1 cellular context compared by ENCODE assay signal in the genomic region with DNA sequence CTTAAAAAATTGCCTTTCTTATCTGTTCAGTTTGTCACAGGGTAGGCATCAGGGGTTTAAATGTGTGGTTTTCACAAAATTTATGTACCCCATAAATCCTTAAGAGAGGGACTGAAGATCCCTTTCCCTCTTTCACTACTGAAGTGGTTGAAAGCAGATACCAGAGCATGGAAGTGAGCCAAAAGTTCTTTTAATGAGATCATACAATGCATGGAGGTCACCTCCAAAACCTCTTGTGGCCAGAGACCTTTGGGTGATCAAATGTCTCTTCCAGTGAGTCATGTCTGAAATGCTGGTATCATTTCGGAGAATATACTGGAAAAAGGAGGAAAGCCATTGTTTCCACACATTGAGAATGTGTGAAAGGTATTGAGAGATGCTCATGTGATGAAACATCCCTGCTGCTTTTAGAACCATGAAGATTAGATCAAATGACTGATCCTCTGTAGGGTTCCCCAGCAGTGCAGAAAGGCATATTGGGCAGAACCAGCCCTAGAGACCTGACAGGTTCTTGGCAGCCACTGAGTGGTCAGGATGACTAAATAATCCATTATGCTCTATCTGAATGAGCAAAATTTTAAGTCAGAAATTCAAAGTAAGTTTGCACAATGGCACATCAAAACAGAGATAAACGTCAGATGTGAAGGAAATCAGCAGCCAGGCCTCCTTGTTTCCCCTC.
TF ChIP-seq lines count a peak whose summit lies in the region.

No MANE protein-coding gene starts in this region.

TF ChIP-seq in HEK293, 187 proteins besides CTCF, POLR2A, EP300 and RAD21 (continued from another document):
- TF ChIP-seq, protein P1, sequence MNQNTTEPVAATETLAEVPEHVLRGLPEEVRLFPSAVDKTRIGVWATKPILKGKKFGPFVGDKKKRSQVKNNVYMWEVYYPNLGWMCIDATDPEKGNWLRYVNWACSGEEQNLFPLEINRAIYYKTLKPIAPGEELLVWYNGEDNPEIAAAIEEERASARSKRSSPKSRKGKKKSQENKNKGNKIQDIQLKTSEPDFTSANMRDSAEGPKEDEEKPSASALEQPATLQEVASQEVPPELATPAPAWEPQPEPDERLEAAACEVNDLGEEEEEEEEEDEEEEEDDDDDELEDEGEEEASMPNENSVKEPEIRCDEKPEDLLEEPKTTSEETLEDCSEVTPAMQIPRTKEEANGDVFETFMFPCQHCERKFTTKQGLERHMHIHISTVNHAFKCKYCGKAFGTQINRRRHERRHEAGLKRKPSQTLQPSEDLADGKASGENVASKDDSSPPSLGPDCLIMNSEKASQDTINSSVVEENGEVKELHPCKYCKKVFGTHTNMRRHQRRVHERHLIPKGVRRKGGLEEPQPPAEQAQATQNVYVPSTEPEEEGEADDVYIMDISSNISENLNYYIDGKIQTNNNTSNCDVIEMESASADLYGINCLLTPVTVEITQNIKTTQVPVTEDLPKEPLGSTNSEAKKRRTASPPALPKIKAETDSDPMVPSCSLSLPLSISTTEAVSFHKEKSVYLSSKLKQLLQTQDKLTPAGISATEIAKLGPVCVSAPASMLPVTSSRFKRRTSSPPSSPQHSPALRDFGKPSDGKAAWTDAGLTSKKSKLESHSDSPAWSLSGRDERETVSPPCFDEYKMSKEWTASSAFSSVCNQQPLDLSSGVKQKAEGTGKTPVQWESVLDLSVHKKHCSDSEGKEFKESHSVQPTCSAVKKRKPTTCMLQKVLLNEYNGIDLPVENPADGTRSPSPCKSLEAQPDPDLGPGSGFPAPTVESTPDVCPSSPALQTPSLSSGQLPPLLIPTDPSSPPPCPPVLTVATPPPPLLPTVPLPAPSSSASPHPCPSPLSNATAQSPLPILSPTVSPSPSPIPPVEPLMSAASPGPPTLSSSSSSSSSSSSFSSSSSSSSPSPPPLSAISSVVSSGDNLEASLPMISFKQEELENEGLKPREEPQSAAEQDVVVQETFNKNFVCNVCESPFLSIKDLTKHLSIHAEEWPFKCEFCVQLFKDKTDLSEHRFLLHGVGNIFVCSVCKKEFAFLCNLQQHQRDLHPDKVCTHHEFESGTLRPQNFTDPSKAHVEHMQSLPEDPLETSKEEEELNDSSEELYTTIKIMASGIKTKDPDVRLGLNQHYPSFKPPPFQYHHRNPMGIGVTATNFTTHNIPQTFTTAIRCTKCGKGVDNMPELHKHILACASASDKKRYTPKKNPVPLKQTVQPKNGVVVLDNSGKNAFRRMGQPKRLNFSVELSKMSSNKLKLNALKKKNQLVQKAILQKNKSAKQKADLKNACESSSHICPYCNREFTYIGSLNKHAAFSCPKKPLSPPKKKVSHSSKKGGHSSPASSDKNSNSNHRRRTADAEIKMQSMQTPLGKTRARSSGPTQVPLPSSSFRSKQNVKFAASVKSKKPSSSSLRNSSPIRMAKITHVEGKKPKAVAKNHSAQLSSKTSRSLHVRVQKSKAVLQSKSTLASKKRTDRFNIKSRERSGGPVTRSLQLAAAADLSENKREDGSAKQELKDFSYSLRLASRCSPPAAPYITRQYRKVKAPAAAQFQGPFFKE (tag by site-specific recombination; IDR thresholded peaks at IDR 0.05; ENCODE audit: borderline replicate concordance) = no peak
- TF ChIP-seq GLI4 (tag by site-specific recombination; IDR thresholded peaks at IDR 0.05) = no peak
- TF ChIP-seq YY2 (tag by site-specific recombination; IDR thresholded peaks at IDR 0.05) = no peak
- TF ChIP-seq ZNF596 (tag by site-specific recombination; IDR thresholded peaks at IDR 0.05) = peak; percentile 80
- TF ChIP-seq, protein P2, sequence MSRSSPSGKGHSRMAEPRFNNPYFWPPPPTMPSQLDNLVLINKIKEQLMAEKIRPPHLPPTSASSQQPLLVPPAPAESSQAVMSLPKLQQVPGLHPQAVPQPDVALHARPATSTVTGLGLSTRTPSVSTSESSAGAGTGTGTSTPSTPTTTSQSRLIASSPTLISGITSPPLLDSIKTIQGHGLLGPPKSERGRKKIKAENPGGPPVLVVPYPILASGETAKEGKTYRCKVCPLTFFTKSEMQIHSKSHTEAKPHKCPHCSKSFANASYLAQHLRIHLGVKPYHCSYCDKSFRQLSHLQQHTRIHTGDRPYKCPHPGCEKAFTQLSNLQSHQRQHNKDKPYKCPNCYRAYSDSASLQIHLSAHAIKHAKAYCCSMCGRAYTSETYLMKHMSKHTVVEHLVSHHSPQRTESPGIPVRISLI (tag by site-specific recombination; IDR thresholded peaks at IDR 0.05) = peak; percentile 67; the same call in 1 of the 2 replicates
- TF ChIP-seq, protein P3, sequence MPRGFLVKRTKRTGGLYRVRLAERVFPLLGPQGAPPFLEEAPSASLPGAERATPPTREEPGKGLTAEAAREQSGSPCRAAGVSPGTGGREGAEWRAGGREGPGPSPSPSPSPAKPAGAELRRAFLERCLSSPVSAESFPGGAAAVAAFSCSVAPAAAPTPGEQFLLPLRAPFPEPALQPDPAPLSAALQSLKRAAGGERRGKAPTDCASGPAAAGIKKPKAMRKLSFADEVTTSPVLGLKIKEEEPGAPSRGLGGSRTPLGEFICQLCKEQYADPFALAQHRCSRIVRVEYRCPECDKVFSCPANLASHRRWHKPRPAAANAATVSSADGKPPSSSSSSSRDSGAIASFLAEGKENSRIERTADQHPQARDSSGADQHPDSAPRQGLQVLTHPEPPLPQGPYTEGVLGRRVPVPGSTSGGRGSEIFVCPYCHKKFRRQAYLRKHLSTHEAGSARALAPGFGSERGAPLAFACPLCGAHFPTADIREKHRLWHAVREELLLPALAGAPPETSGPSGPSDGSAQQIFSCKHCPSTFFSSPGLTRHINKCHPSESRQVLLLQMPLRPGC (tag by site-specific recombination; IDR thresholded peaks at IDR 0.05) = peak; percentile 94
- TF ChIP-seq, protein P4, sequence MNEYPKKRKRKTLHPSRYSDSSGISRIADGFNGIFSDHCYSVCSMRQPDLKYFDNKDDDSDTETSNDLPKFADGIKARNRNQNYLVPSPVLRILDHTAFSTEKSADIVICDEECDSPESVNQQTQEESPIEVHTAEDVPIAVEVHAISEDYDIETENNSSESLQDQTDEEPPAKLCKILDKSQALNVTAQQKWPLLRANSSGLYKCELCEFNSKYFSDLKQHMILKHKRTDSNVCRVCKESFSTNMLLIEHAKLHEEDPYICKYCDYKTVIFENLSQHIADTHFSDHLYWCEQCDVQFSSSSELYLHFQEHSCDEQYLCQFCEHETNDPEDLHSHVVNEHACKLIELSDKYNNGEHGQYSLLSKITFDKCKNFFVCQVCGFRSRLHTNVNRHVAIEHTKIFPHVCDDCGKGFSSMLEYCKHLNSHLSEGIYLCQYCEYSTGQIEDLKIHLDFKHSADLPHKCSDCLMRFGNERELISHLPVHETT (tag by site-specific recombination; IDR thresholded peaks at IDR 0.05) = peak; percentile 96
- TF ChIP-seq ZNF311 (tag by site-specific recombination; IDR thresholded peaks at IDR 0.05; ENCODE audit: borderline replicate concordance) = no peak
- no peak for TF ChIP-seq HOXC10 (CRISPR knock-in tag; IDR thresholded peaks at IDR 0.05)
- peak; percentile 82 for TF ChIP-seq ZBTB8A (tag by site-specific recombination; IDR thresholded peaks at IDR 0.05)
- TF ChIP-seq ZNF16 (tag by site-specific recombination; IDR thresholded peaks at IDR 0.05; ENCODE audit: low read depth) = no peak
- peak; percentile 94 for TF ChIP-seq ZNF501 (tag by site-specific recombination; IDR thresholded peaks at IDR 0.05)
- no peak for TF ChIP-seq ZNF174 (tag by site-specific recombination; IDR thresholded peaks at IDR 0.05)
- TF ChIP-seq ZIC2 (tag by site-specific recombination; IDR thresholded peaks at IDR 0.05) = peak; percentile 93
- TF ChIP-seq KLF7 (tag by site-specific recombination; IDR thresholded peaks at IDR 0.05; ENCODE audit: borderline replicate concordance) = peak; percentile 39; the same call in 1 of the 2 replicates
- TF ChIP-seq, protein P5, sequence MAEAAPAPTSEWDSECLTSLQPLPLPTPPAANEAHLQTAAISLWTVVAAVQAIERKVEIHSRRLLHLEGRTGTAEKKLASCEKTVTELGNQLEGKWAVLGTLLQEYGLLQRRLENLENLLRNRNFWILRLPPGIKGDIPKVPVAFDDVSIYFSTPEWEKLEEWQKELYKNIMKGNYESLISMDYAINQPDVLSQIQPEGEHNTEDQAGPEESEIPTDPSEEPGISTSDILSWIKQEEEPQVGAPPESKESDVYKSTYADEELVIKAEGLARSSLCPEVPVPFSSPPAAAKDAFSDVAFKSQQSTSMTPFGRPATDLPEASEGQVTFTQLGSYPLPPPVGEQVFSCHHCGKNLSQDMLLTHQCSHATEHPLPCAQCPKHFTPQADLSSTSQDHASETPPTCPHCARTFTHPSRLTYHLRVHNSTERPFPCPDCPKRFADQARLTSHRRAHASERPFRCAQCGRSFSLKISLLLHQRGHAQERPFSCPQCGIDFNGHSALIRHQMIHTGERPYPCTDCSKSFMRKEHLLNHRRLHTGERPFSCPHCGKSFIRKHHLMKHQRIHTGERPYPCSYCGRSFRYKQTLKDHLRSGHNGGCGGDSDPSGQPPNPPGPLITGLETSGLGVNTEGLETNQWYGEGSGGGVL (tag by site-specific recombination; IDR thresholded peaks at IDR 0.05) = peak; percentile 79
- TF ChIP-seq ZEB2 (tag by site-specific recombination; IDR thresholded peaks at IDR 0.05) = peak; percentile 98
- peak; percentile 89 for TF ChIP-seq PRDM1 (tag by site-specific recombination; IDR thresholded peaks at IDR 0.05)
- TF ChIP-seq ZNF433 (tag by site-specific recombination; IDR thresholded peaks at IDR 0.05; ENCODE audit: low read depth) = no peak
- TF ChIP-seq, protein P6, sequence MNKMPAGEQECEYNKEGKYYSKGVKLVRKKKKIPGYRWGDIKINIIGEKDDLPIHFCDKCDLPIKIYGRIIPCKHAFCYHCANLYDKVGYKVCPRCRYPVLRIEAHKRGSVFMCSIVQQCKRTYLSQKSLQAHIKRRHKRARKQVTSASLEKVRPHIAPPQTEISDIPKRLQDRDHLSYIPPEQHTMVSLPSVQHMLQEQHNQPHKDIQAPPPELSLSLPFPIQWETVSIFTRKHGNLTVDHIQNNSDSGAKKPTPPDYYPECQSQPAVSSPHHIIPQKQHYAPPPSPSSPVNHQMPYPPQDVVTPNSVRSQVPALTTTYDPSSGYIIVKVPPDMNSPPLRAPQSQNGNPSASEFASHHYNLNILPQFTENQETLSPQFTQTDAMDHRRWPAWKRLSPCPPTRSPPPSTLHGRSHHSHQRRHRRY (tag by site-specific recombination; IDR thresholded peaks at IDR 0.05) = peak; percentile 71; the same call in 1 of the 2 replicates
- TF ChIP-seq, protein P7, sequence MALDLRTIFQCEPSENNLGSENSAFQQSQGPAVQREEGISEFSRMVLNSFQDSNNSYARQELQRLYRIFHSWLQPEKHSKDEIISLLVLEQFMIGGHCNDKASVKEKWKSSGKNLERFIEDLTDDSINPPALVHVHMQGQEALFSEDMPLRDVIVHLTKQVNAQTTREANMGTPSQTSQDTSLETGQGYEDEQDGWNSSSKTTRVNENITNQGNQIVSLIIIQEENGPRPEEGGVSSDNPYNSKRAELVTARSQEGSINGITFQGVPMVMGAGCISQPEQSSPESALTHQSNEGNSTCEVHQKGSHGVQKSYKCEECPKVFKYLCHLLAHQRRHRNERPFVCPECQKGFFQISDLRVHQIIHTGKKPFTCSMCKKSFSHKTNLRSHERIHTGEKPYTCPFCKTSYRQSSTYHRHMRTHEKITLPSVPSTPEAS (tag by site-specific recombination; IDR thresholded peaks at IDR 0.05) = peak; percentile 71
- TF ChIP-seq ZNF335 (tag by site-specific recombination; conservative IDR thresholded peaks at IDR 0.05) = 0 out of 2 replicates have a peak, but pooled peaks have one; percentile 22
- TF ChIP-seq, protein P8, sequence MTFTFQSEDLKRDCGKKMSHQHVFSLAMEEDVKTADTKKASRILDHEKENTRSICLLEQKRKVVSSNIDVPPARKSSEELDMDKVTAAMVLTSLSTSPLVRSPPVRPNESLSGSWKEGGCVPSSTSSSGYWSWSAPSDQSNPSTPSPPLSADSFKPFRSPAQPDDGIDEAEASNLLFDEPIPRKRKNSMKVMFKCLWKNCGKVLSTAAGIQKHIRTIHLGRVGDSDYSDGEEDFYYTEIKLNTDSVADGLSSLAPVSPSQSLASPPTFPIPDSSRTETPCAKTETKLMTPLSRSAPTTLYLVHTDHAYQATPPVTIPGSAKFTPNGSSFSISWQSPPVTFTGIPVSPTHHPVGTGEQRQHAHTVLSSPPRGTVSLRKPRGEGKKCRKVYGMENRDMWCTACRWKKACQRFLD (tag by site-specific recombination; IDR thresholded peaks at IDR 0.05) = no peak
- TF ChIP-seq ZFP69B (tag by site-specific recombination; IDR thresholded peaks at IDR 0.05) = peak; percentile 87; the same call in 1 of the 2 replicates
- TF ChIP-seq ZNF391 (tag by site-specific recombination; IDR thresholded peaks at IDR 0.05; ENCODE audit: borderline replicate concordance, low read depth) = peak; percentile 86
- TF ChIP-seq, protein P9, sequence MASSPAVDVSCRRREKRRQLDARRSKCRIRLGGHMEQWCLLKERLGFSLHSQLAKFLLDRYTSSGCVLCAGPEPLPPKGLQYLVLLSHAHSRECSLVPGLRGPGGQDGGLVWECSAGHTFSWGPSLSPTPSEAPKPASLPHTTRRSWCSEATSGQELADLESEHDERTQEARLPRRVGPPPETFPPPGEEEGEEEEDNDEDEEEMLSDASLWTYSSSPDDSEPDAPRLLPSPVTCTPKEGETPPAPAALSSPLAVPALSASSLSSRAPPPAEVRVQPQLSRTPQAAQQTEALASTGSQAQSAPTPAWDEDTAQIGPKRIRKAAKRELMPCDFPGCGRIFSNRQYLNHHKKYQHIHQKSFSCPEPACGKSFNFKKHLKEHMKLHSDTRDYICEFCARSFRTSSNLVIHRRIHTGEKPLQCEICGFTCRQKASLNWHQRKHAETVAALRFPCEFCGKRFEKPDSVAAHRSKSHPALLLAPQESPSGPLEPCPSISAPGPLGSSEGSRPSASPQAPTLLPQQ (tag by site-specific recombination; IDR thresholded peaks at IDR 0.05) = peak; percentile 87; the same call in 1 of the 2 replicates
- TF ChIP-seq, protein P10, sequence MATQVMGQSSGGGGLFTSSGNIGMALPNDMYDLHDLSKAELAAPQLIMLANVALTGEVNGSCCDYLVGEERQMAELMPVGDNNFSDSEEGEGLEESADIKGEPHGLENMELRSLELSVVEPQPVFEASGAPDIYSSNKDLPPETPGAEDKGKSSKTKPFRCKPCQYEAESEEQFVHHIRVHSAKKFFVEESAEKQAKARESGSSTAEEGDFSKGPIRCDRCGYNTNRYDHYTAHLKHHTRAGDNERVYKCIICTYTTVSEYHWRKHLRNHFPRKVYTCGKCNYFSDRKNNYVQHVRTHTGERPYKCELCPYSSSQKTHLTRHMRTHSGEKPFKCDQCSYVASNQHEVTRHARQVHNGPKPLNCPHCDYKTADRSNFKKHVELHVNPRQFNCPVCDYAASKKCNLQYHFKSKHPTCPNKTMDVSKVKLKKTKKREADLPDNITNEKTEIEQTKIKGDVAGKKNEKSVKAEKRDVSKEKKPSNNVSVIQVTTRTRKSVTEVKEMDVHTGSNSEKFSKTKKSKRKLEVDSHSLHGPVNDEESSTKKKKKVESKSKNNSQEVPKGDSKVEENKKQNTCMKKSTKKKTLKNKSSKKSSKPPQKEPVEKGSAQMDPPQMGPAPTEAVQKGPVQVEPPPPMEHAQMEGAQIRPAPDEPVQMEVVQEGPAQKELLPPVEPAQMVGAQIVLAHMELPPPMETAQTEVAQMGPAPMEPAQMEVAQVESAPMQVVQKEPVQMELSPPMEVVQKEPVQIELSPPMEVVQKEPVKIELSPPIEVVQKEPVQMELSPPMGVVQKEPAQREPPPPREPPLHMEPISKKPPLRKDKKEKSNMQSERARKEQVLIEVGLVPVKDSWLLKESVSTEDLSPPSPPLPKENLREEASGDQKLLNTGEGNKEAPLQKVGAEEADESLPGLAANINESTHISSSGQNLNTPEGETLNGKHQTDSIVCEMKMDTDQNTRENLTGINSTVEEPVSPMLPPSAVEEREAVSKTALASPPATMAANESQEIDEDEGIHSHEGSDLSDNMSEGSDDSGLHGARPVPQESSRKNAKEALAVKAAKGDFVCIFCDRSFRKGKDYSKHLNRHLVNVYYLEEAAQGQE (tag by site-specific recombination; IDR thresholded peaks at IDR 0.05) = peak; percentile 64; the same call in 1 of the 2 replicates
- no peak for TF ChIP-seq ZNF785 (tag by site-specific recombination; IDR thresholded peaks at IDR 0.05)
- TF ChIP-seq ZNF473 (tag by site-specific recombination; IDR thresholded peaks at IDR 0.05) = no peak
